ENCODE assay signal across 8 cellular contexts in the genomic region with DNA sequence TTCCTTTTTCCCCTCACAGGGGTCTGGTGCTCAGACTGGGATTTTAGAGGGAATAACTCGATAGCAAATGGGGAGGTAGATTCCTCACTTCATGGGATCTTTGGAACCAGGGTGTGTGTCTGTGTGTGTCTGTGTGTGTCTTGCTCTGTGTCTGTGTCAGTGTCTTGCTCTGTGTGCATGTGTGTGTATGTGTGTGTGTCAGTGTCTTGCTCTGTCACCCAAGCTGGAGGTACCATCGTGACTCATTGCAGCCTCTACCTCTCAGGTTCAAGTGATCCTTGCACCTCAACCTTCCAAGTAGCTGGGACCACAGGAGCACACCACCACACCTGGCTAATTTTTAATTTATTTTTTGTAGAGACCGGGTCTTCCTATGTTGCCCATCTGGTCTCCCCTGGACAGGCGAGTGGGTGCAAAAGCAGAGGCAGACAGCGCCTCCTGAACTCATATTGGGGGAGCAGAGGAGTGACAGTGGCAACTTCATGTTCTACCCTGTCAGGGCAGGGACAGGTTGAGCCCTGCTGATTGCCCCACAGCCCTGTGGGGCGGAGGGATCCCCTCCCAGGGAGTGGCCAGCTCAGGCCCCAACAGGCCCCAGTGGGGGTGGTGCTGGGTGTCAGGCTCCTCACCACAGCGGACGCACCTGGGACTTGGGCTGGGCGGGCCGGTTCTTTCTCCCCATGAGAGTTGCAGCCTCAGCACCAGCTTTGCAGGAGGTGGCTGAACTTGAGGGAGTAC. TPM values are rescaled to one million over a fixed set of nuclear protein-coding genes. Genes with fewer than 3 reads are reported as not detected.
DNase-seq lines count a peak whose midpoint lies in the region; ATAC-seq, FAIRE-seq and TF ChIP-seq lines count a peak whose summit lies in the region.

No MANE protein-coding gene starts in this region.

- H3K36me3 ChIP-seq in testis (ENCODE audit: low read depth, missing control alignments) = no peaks in the 10 kb centered on the region

- intact Hi-C loops in activated B cell treated with CpG ODN at 0.5 μM for 24 hours (cut with micrococcal nuclease) (loop anchor here (1.0 to 10.0 kb wide), 7 partner anchors 11 to 742 kb away; a partner anchor contains a TSS), testis (cut with DNase I; ENCODE audit: low total_unique reads) (no loop called here)

- peaks cover 30% of the 10 kb centered on the region for H3K4me1 ChIP-seq in testis

- CTCF ChIA-PET in activated B cell treated with CpG ODN at 0.5 μM for 24 hours (lab: Charles Lee) = interaction anchor here (1.2 to 10.1 kb wide), 7 partner anchors 10 to 42 kb away, joined by 3 to 130 read pairs (median 15); a partner anchor contains a TSS

- H3K27ac Mint-ChIP-seq in activated B cell treated with CpG ODN at 0.5 μM for 24 hours = peak overlapping the region; percentile 98
- H3K27ac Mint-ChIP-seq in nephron = peak overlapping the region; percentile 14 to 91 (median 36)

- H3K27ac ChIP-seq in testis = no peak overlapping the region

- H3K4me3 Mint-ChIP-seq in activated B cell treated with CpG ODN at 0.5 μM for 24 hours (peak overlapping the region; percentile 77), nephron (no peak overlapping the region)

- POLR2A ChIA-PET in activated B cell treated with CpG ODN at 0.5 μM for 24 hours (lab: Charles Lee) = interaction anchor here (0.6 to 13.0 kb wide), 12 partner anchors 12 to 198 kb away, joined by 3 to 248 read pairs (median 12); a partner anchor contains a TSS

- TF ChIP-seq POLR2A in testis (IDR thresholded peaks at IDR 0.05) = no peak

- no peaks in the 10 kb centered on the region for H3K27me3 ChIP-seq in testis

- H3K4me1 Mint-ChIP-seq in activated B cell treated with CpG ODN at 0.5 μM for 24 hours = peaks cover 95% of the 10 kb centered on the region
- H3K4me1 Mint-ChIP-seq in nephron = peaks cover 32% of the 10 kb centered on the region

- no peaks in the 10 kb centered on the region for H3K9me3 ChIP-seq in testis

- H3K27me3 Mint-ChIP-seq in activated B cell treated with CpG ODN at 0.5 μM for 24 hours (no peaks in the 10 kb centered on the region), nephron (ENCODE audit: low read depth) (no peaks in the 10 kb centered on the region)

- 77 to 95% methylated on average over 9 to 10 of the region's 10 CpGs for WGBS in testis, 2 donors

- H3K4me3 ChIP-seq in testis = no peak overlapping the region

- peak; percentile 69 for FAIRE-seq in GM18507 (lab: Jason Lieb, UNC)

- H3K36me3 Mint-ChIP-seq in activated B cell treated with CpG ODN at 0.5 μM for 24 hours (ENCODE audit: low read depth) (peaks cover 10% of the 10 kb centered on the region), nephron (ENCODE audit: low read depth) (no peaks in the 10 kb centered on the region)

- DNase-seq in GM18507 (ENCODE audit: extremely low spot score, insufficient read length, low read depth) = no peak
- peak; percentile 66 for DNase-seq in activated B cell treated with CpG ODN at 0.5 μM for 24 hours
- no peak for DNase-seq in cerebellar nuclear complex (lab: John Stamatoyannopoulos, UW)
- no peak for DNase-seq in activated T-cell treated with anti-CD3 and anti-CD28 coated beads for 4 hours
- DNase-seq in NOMO-1 (lab: John Stamatoyannopoulos, UW; ENCODE audit: unreplicated experiment in 2 of 2) = no peak
- no peak for DNase-seq in testis

- ATAC-seq in HG02678 (IDR thresholded peaks at IDR 0.05; ENCODE audit: unreplicated experiment) (peak; percentile 57), activated B cell treated with CpG ODN at 0.5 μM for 24 hours (ENCODE audit: low read depth) (peak; percentile 68)

- no peaks in the 10 kb centered on the region for H3K9me3 Mint-ChIP-seq in activated B cell treated with CpG ODN at 0.5 μM for 24 hours
- H3K9me3 Mint-ChIP-seq in nephron = no peaks in the 10 kb centered on the region

- no peak for TF ChIP-seq CTCF in activated B cell treated with CpG ODN at 0.5 μM for 24 hours (IDR thresholded peaks at IDR 0.05)
- no peak for TF ChIP-seq CTCF in nephron (IDR thresholded peaks at IDR 0.05; ENCODE audit: unreplicated experiment in 3 of 3)
- TF ChIP-seq CTCF in testis (IDR thresholded peaks at IDR 0.05) = no peak

RNA-seq across cellular contexts. Expression of a gene that starts 10.4 kb away (rescaled TPM):
- 68.1 and 85.1 TPM in 2 replicates for total RNA-seq in activated B cell treated with CpG ODN at 0.5 μM for 24 hours
- total RNA-seq in testis = 10 to 100 TPM; 59.4 to 78.3 TPM
- 22.2 TPM for polyA plus RNA-seq in testis (ENCODE audit: insufficient read depth, low read depth, low replicate concordance)

RNA-seq across cellular contexts. Expression of a gene that starts 43.0 kb away (rescaled TPM):
- 96.6 and 105 TPM in 2 replicates for total RNA-seq in activated B cell treated with CpG ODN at 0.5 μM for 24 hours
- 10 to 100 TPM; 50.8 to 78.0 TPM for total RNA-seq in testis
- polyA plus RNA-seq in testis (ENCODE audit: insufficient read depth, low read depth, low replicate concordance) = 138 TPM

RNA-seq across cellular contexts. Expression of a gene that starts 43.2 kb away (rescaled TPM):
- total RNA-seq in activated B cell treated with CpG ODN at 0.5 μM for 24 hours (6.1 and 6.2 TPM in 2 replicates), testis (10 to 100 TPM in 1 of 2 donors, 1 to 10 TPM in 1; 6.2 to 16.1 TPM)
- polyA plus RNA-seq in testis (ENCODE audit: insufficient read depth, low read depth, low replicate concordance) = 8.9 TPM

RNA-seq across cellular contexts. Expression of a gene that starts 58.6 kb away (rescaled TPM):
- 0.49 and 2.2 TPM in 2 replicates for total RNA-seq in activated B cell treated with CpG ODN at 0.5 μM for 24 hours
- total RNA-seq in testis = 10 to 100 TPM in 1 of 2 donors, 1 to 10 TPM in 1; 6.8 to 18.0 TPM
- 30.3 TPM for polyA plus RNA-seq in testis (ENCODE audit: insufficient read depth, low read depth, low replicate concordance)
